ENCODE assay signal across 1 cellular context in the genomic region with DNA sequence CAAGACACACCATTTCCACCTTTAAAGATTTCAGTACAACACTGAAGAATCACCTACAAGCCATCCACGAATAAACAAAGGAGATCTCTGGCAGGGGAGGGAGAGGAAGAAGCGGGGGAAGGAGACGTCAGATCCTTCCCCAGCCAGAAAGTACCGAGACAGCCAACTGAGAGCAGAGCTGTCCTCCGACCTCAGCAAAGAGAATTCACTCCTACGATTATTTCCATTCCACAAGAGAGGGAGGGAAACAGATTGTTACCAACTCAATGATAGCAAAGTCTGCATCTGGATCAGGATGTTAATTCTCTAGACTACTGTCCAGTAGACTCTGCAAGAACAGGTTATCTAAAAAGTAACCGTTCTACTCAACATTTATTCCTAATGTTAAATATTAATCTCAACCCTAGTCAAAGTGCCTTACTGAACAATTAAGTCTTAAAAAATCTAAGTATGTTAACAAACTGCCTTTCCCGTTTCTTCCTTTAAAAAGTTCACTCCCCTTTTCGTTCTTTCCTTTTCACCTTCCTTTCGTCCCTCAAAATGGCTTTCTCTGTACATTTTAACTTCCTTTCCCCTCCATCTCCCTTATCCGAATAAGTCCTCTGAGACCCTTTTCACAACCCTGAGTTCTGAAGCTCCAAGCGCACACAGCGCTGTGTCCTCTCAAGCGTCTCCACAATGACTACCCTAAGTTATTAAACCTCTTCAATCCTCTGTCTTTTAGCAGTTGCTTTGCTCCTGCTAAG.
TF ChIP-seq lines count a peak whose summit lies in the region.

No MANE protein-coding gene starts in this region.

TF ChIP-seq in GM12878, 131 proteins besides CTCF, POLR2A, EP300 and RAD21 (continued from another document and continues in another):
- TF ChIP-seq, protein P1, sequence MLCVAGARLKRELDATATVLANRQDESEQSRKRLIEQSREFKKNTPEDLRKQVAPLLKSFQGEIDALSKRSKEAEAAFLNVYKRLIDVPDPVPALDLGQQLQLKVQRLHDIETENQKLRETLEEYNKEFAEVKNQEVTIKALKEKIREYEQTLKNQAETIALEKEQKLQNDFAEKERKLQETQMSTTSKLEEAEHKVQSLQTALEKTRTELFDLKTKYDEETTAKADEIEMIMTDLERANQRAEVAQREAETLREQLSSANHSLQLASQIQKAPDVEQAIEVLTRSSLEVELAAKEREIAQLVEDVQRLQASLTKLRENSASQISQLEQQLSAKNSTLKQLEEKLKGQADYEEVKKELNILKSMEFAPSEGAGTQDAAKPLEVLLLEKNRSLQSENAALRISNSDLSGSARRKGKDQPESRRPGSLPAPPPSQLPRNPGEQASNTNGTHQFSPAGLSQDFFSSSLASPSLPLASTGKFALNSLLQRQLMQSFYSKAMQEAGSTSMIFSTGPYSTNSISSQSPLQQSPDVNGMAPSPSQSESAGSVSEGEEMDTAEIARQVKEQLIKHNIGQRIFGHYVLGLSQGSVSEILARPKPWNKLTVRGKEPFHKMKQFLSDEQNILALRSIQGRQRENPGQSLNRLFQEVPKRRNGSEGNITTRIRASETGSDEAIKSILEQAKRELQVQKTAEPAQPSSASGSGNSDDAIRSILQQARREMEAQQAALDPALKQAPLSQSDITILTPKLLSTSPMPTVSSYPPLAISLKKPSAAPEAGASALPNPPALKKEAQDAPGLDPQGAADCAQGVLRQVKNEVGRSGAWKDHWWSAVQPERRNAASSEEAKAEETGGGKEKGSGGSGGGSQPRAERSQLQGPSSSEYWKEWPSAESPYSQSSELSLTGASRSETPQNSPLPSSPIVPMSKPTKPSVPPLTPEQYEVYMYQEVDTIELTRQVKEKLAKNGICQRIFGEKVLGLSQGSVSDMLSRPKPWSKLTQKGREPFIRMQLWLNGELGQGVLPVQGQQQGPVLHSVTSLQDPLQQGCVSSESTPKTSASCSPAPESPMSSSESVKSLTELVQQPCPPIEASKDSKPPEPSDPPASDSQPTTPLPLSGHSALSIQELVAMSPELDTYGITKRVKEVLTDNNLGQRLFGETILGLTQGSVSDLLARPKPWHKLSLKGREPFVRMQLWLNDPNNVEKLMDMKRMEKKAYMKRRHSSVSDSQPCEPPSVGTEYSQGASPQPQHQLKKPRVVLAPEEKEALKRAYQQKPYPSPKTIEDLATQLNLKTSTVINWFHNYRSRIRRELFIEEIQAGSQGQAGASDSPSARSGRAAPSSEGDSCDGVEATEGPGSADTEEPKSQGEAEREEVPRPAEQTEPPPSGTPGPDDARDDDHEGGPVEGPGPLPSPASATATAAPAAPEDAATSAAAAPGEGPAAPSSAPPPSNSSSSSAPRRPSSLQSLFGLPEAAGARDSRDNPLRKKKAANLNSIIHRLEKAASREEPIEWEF (IDR thresholded peaks at IDR 0.05; ENCODE audit: insufficient replicate concordance, low read depth, low read length), result no peak
- TF ChIP-seq, protein P2, sequence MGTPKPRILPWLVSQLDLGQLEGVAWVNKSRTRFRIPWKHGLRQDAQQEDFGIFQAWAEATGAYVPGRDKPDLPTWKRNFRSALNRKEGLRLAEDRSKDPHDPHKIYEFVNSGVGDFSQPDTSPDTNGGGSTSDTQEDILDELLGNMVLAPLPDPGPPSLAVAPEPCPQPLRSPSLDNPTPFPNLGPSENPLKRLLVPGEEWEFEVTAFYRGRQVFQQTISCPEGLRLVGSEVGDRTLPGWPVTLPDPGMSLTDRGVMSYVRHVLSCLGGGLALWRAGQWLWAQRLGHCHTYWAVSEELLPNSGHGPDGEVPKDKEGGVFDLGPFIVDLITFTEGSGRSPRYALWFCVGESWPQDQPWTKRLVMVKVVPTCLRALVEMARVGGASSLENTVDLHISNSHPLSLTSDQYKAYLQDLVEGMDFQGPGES (IDR thresholded peaks at IDR 0.05), result no peak
- TF ChIP-seq STAT3 (IDR thresholded peaks at IDR 0.05; ENCODE audit: low read depth, low read length) (no peak), GATAD2B (conservative IDR thresholded peaks at IDR 0.05; ENCODE audit: low read depth) (no peak), POU2F2 (IDR thresholded peaks at IDR 0.05; ENCODE audit: borderline replicate concordance, low read depth, low read length) (0 out of 3 replicates have a peak, but pooled peaks have one; percentile 37), PML (IDR thresholded peaks at IDR 0.05; ENCODE audit: low read length) (peak; percentile 76), RELA (IDR thresholded peaks at IDR 0.05; ENCODE audit: borderline replicate concordance, partially characterized antibody) (no peak), YBX1 (IDR thresholded peaks at IDR 0.05) (0 out of 2 replicates have a peak, but pooled peaks have one; percentile 24), KDM1A (IDR thresholded peaks at IDR 0.05; ENCODE audit: borderline replicate concordance) (no peak), SPI1 (IDR thresholded peaks at IDR 0.05; ENCODE audit: borderline replicate concordance, insufficient read depth, low read depth, low read length) (no peak; the same call in 1 of the 2 replicates), RUNX3 (IDR thresholded peaks at IDR 0.05; ENCODE audit: low read length) (0 out of 2 replicates have a peak, but pooled peaks have one; percentile 28), SIN3A (IDR thresholded peaks at IDR 0.05; ENCODE audit: low read depth, low read length) (no peak), SREBF1 (IDR thresholded peaks at IDR 0.05; ENCODE audit: low read length) (no peak), SMC3 (IDR thresholded peaks at IDR 0.05; ENCODE audit: borderline replicate concordance, low read length) (no peak), CREB1 (IDR thresholded peaks at IDR 0.05; ENCODE audit: low read depth) (peak; percentile 76; the same call in 1 of the 2 replicates), TAF1 (IDR thresholded peaks at IDR 0.05; ENCODE audit: borderline replicate concordance, low read depth, low read length) (peak; percentile 81; the same call in 1 of the 2 replicates), ZBED1 (IDR thresholded peaks at IDR 0.05; ENCODE audit: borderline replicate concordance) (peak; percentile 74; the same call in 1 of the 2 replicates), NBN (IDR thresholded peaks at IDR 0.05) (0 out of 2 replicates have a peak, but pooled peaks have one; percentile 65), TCF7 (IDR thresholded peaks at IDR 0.05; ENCODE audit: borderline replicate concordance) (no peak), GABPA (IDR thresholded peaks at IDR 0.05; ENCODE audit: low read depth) (peak; percentile 79), POLR2AphosphoS5 (IDR thresholded peaks at IDR 0.05; ENCODE audit: low read length) (peak; percentile 96), NFIC (IDR thresholded peaks at IDR 0.05; ENCODE audit: low read depth, low read length) (no peak)
- TF ChIP-seq, protein P3, sequence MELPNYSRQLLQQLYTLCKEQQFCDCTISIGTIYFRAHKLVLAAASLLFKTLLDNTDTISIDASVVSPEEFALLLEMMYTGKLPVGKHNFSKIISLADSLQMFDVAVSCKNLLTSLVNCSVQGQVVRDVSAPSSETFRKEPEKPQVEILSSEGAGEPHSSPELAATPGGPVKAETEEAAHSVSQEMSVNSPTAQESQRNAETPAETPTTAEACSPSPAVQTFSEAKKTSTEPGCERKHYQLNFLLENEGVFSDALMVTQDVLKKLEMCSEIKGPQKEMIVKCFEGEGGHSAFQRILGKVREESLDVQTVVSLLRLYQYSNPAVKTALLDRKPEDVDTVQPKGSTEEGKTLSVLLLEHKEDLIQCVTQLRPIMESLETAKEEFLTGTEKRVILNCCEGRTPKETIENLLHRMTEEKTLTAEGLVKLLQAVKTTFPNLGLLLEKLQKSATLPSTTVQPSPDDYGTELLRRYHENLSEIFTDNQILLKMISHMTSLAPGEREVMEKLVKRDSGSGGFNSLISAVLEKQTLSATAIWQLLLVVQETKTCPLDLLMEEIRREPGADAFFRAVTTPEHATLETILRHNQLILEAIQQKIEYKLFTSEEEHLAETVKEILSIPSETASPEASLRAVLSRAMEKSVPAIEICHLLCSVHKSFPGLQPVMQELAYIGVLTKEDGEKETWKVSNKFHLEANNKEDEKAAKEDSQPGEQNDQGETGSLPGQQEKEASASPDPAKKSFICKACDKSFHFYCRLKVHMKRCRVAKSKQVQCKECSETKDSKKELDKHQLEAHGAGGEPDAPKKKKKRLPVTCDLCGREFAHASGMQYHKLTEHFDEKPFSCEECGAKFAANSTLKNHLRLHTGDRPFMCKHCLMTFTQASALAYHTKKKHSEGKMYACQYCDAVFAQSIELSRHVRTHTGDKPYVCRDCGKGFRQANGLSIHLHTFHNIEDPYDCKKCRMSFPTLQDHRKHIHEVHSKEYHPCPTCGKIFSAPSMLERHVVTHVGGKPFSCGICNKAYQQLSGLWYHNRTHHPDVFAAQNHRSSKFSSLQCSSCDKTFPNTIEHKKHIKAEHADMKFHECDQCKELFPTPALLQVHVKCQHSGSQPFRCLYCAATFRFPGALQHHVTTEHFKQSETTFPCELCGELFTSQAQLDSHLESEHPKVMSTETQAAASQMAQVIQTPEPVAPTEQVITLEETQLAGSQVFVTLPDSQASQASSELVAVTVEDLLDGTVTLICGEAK (IDR thresholded peaks at IDR 0.05; ENCODE audit: borderline replicate concordance), result peak; percentile 55; the same call in 1 of the 2 replicates
- TF ChIP-seq, protein P4, sequence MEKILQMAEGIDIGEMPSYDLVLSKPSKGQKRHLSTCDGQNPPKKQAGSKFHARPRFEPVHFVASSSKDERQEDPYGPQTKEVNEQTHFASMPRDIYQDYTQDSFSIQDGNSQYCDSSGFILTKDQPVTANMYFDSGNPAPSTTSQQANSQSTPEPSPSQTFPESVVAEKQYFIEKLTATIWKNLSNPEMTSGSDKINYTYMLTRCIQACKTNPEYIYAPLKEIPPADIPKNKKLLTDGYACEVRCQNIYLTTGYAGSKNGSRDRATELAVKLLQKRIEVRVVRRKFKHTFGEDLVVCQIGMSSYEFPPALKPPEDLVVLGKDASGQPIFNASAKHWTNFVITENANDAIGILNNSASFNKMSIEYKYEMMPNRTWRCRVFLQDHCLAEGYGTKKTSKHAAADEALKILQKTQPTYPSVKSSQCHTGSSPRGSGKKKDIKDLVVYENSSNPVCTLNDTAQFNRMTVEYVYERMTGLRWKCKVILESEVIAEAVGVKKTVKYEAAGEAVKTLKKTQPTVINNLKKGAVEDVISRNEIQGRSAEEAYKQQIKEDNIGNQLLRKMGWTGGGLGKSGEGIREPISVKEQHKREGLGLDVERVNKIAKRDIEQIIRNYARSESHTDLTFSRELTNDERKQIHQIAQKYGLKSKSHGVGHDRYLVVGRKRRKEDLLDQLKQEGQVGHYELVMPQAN (conservative IDR thresholded peaks at IDR 0.05), result 0 out of 2 replicates have a peak, but pooled peaks have one; percentile 26
- TF ChIP-seq, protein P5, sequence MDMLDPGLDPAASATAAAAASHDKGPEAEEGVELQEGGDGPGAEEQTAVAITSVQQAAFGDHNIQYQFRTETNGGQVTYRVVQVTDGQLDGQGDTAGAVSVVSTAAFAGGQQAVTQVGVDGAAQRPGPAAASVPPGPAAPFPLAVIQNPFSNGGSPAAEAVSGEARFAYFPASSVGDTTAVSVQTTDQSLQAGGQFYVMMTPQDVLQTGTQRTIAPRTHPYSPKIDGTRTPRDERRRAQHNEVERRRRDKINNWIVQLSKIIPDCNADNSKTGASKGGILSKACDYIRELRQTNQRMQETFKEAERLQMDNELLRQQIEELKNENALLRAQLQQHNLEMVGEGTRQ (IDR thresholded peaks at IDR 0.05; ENCODE audit: borderline replicate concordance, low read depth, low read length), result no peak
- TF ChIP-seq, protein P6, sequence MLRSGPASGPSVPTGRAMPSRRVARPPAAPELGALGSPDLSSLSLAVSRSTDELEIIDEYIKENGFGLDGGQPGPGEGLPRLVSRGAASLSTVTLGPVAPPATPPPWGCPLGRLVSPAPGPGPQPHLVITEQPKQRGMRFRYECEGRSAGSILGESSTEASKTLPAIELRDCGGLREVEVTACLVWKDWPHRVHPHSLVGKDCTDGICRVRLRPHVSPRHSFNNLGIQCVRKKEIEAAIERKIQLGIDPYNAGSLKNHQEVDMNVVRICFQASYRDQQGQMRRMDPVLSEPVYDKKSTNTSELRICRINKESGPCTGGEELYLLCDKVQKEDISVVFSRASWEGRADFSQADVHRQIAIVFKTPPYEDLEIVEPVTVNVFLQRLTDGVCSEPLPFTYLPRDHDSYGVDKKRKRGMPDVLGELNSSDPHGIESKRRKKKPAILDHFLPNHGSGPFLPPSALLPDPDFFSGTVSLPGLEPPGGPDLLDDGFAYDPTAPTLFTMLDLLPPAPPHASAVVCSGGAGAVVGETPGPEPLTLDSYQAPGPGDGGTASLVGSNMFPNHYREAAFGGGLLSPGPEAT (IDR thresholded peaks at IDR 0.05; ENCODE audit: low read depth), result peak; percentile 58
- TF ChIP-seq, protein P7, sequence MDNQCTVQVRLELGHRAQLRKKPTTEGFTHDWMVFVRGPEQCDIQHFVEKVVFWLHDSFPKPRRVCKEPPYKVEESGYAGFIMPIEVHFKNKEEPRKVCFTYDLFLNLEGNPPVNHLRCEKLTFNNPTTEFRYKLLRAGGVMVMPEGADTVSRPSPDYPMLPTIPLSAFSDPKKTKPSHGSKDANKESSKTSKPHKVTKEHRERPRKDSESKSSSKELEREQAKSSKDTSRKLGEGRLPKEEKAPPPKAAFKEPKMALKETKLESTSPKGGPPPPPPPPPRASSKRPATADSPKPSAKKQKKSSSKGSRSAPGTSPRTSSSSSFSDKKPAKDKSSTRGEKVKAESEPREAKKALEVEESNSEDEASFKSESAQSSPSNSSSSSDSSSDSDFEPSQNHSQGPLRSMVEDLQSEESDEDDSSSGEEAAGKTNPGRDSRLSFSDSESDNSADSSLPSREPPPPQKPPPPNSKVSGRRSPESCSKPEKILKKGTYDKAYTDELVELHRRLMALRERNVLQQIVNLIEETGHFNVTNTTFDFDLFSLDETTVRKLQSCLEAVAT (IDR thresholded peaks at IDR 0.05), result peak; percentile 83
- TF ChIP-seq, protein P8, sequence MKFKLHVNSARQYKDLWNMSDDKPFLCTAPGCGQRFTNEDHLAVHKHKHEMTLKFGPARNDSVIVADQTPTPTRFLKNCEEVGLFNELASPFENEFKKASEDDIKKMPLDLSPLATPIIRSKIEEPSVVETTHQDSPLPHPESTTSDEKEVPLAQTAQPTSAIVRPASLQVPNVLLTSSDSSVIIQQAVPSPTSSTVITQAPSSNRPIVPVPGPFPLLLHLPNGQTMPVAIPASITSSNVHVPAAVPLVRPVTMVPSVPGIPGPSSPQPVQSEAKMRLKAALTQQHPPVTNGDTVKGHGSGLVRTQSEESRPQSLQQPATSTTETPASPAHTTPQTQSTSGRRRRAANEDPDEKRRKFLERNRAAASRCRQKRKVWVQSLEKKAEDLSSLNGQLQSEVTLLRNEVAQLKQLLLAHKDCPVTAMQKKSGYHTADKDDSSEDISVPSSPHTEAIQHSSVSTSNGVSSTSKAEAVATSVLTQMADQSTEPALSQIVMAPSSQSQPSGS (IDR thresholded peaks at IDR 0.05; ENCODE audit: low read length), result peak; percentile 28; the same call in 1 of the 2 replicates
